19 cellular contexts compared by ENCODE assay signal in the genomic region with DNA sequence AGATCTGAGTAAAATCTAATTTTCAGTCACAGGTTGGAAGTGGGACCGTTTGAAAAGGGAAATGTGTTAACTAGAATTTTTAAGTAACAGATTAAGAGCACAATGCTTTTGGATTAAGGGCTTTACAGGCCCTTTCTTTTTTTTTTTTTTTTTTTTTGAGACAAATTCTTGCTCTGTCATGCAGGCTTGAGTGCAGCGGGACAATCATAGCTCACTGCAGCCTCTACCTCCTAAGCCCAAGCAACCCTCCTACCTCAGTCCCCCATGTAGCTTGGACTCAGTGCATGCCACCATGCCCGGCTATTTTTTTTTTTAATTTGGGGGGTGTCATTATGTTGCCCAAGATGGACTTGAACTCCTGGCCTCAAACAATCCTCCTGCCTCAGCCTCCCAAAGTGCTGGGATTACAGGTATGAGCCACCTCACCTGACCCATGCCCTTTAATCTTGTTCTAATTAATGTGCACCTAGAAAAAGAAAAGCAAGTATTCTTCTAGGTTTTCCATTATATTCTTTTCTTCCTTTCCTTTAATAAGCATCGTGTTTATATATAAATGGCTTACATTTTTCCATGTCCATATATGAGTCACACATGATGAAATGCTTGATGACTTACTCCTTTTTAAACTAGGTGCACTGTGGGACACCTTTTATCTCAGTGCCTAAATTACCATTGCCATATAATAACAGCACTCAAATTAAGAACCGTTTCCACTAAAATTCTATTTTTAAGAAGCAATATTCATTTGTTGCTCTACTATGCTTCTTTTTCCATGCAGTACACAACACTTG.
"Had no signal": no experiment of that assay in that cellular context is flagged by ENCODE, and none has a peak within 500 bp of the region (broad histone marks: within the 10 kb centered on the region; RNA-seq: fewer than 3 reads in every experiment).

No MANE protein-coding gene starts in this region.

- H2AFZ ChIP-seq: PC-9 had no signal

- H3K27me3 ChIP-seq: Peyer's patch, SJSA1 had no signal

- H3K4me2 ChIP-seq: KMS-11, PC-9 had no signal

- DNase-seq: NCI-H1092, NCI-H1105 treated with DMSO at 0.1 percent for 48 hours, NCI-H1417 treated with DMSO at 0.1 percent for 48 hours, NCI-H146, NCI-H1694 treated with DMSO at 0.1 percent for 48 hours, NCI-H1930, NCI-H2081, NCI-H2107, NCI-H2227 treated with DMSO at 0.1 percent for 48 hours, NCI-H524, NCI-H526 treated with DMSO at 0.1 percent for 48 hours, NCI-H774, Peyer's patch, Right ventricle myocardium superior, SIG-M5 had no signal

- H3K9me3 ChIP-seq: Peyer's patch, SJSA1 had no signal

- H3K4me1 ChIP-seq: Peyer's patch, SJSA1 had no signal

- H3K36me3 ChIP-seq: Peyer's patch, SJSA1 had no signal

- H3K9ac ChIP-seq: KMS-11 had no signal

- H3K4me3 ChIP-seq: PC-9, Peyer's patch, SJSA1, SK-N-MC had no signal

- H3K27ac ChIP-seq: KMS-11, PC-9, Peyer's patch, SJSA1, SK-N-MC had no signal
